Comparison of ENCODE assay signal across 30 cellular contexts in genomic region chr19:28539759-28540158, GRCh38.
DNase-seq lines count a peak whose midpoint lies in the region; ATAC-seq, FAIRE-seq and TF ChIP-seq lines count a peak whose summit lies in the region.
"Had no signal": no experiment of that assay in that cellular context is flagged by ENCODE, and none has a peak within 500 bp of the region (broad histone marks: within the 10 kb centered on the region; RNA-seq: fewer than 3 reads in every experiment).

No MANE protein-coding gene starts in this region.

- TF ChIP-seq CTCF in A549 (IDR thresholded peaks at IDR 0.05): no peak
- TF ChIP-seq CTCF in SU-DHL-6 (IDR thresholded peaks at IDR 0.05; ENCODE audit: insufficient read depth, low read length, poor library complexity, severe bottlenecking): no peak
- TF ChIP-seq CTCF in K562 (IDR thresholded peaks at IDR 0.05 in 2 of 3, conservative IDR thresholded peaks at IDR 0.05 in 1 of 3; ENCODE audit: insufficient read depth in 2 of 3, low read depth in 1 of 3, low read length in 3 of 3): no peak

- no peaks in the 10 kb centered on the region for H3K9me1 ChIP-seq in K562 (ENCODE audit: control insufficient read depth, insufficient read depth, low read length)

- H3K9me3 ChIP-seq in A549: peaks cover 4% of the 10 kb centered on the region; the same call in 1 of the 3 replicates
- peaks cover 16% of the 10 kb centered on the region; the same call in 1 of the 2 replicates for H3K9me3 ChIP-seq in SU-DHL-6 (ENCODE audit: insufficient read depth, low read length)
- no peaks in the 10 kb centered on the region for H3K9me3 ChIP-seq in K562 (replicated peaks; ENCODE audit: control insufficient read depth, insufficient read depth, low read depth, low read length)
- H3K9me3 ChIP-seq: BE2C had no signal

- H3K4me2 ChIP-seq in A549 (no peak overlapping the region), SU-DHL-6 (ENCODE audit: low read depth, low read length, poor library complexity, severe bottlenecking) (no peak overlapping the region), K562 (ENCODE audit: insufficient read depth, low read length) (no peak overlapping the region)
- H3K4me2 ChIP-seq: BLaER1; BLaER1 treated with 17β-estradiol and CSF1 and Interleukin-3, amounts not matched to agents 10 nM and 100 nM had no signal

- no TSS peak for BruUV-seq in K562 (replicated peaks; lab: Mats Ljungman, UMichigan)

- peaks cover 40% of the 10 kb centered on the region; the same call in 1 of the 2 replicates for H3F3A ChIP-seq in SU-DHL-6 (ENCODE audit: insufficient read depth)

- peak; percentile 61 for FAIRE-seq in A549 (lab: Jason Lieb, UNC)
- FAIRE-seq in K562 (lab: Jason Lieb, UNC): no peak
- FAIRE-seq: D721Med had no signal

- H3K79me2 ChIP-seq in SU-DHL-6 (ENCODE audit: insufficient read depth, low read length): no peaks in the 10 kb centered on the region
- H3K79me2 ChIP-seq in K562 (ENCODE audit: control insufficient read depth, insufficient read depth, low read length): peaks cover 94% of the 10 kb centered on the region

- H3K4me3 ChIP-seq in A549 (no peak overlapping the region), SU-DHL-6 (ENCODE audit: insufficient read depth, low read length, poor library complexity, severe bottlenecking) (no peak overlapping the region), K562 (peak overlapping the region; percentile 21; the same call in 1 of the 2 replicates)
- H3K4me3 ChIP-seq: BLaER1; BLaER1 treated with 17β-estradiol and CSF1 and Interleukin-3, amounts not matched to agents 10 nM and 100 nM had no signal

- no peak for TF ChIP-seq EP300 in A549 (IDR thresholded peaks at IDR 0.05)
- no peak for TF ChIP-seq EP300 in K562 (IDR thresholded peaks at IDR 0.05; ENCODE audit: low read length)

- H3K36me3 ChIP-seq in SU-DHL-6 (ENCODE audit: low read length): peaks cover 9% of the 10 kb centered on the region; the same call in 1 of the 2 replicates
- H3K36me3 ChIP-seq in K562 (ENCODE audit: control insufficient read depth, insufficient read depth, low read length): peaks cover 4% of the 10 kb centered on the region; the same call in 2 of the 3 replicates
- H3K36me3 ChIP-seq: BE2C; BLaER1; BLaER1 treated with 17β-estradiol and CSF1 and Interleukin-3, amounts not matched to agents 10 nM and 100 nM had no signal

- H3K27ac ChIP-seq in A549 (no peak overlapping the region), SU-DHL-6 (ENCODE audit: low read depth, low read length) (peak overlapping the region; percentile 31; the same call in 1 of the 2 replicates), K562 (ENCODE audit: extremely low read depth, low read depth, low read length) (peak overlapping the region; percentile 85; the same call in 2 of the 3 replicates)
- H3K27ac ChIP-seq: 22Rv1; BLaER1; BLaER1 treated with 17β-estradiol and CSF1 and Interleukin-3, amounts not matched to agents 10 nM and 100 nM; C4-2B had no signal

- intact Hi-C loops in K562 (cut with micrococcal nuclease): loop anchor here (2.0 kb wide), 1 partner anchor 13 kb away; no protein-coding TSS in a partner anchor

- CTCF ChIA-PET in A549 (lab: Yijun Ruan, JAX) (interaction anchor here (0.9 kb wide), 1 partner anchor 11 kb away, joined by 3 read pairs; no protein-coding TSS in a partner anchor), K562 (lab: Yijun Ruan, JAX; ENCODE audit: low intra/inter-chr PET ratio) (no interaction called here)

- H3K9me2 ChIP-seq in SU-DHL-6 (replicated peaks; ENCODE audit: insufficient read depth, low read length): no peaks in the 10 kb centered on the region

- in situ Hi-C loops in K562 (cut with MboI): loop anchor here (5.0 kb wide), 1 partner anchor 68 kb away; no protein-coding TSS in a partner anchor

- H3K9ac ChIP-seq in SU-DHL-6 (ENCODE audit: low read length) (no peak overlapping the region), K562 (ENCODE audit: insufficient read depth in 1 of 2, low read depth in 2 of 2, low read length in 2 of 2) (peak overlapping the region in 1 of 2 experiments; percentile 87; a peak in 2 of 4 replicates)
- H3K9ac ChIP-seq: BLaER1; BLaER1 treated with 17β-estradiol and CSF1 and Interleukin-3, amounts not matched to agents 10 nM and 100 nM had no signal

- H2AFZ ChIP-seq in SU-DHL-6 (ENCODE audit: low read depth, low read length, severe bottlenecking) (no peak overlapping the region), K562 (ENCODE audit: low read depth, low read length) (no peak overlapping the region)

- ATAC-seq in A549 (no peak), K562 (no peak)
- ATAC-seq: CD8-positive, alpha-beta T cell had no signal

- DNase-seq in A549 (ENCODE audit: low read depth in 1 of 2, low spot score in 1 of 2) (no peak), K562 (ENCODE audit: extremely low read depth in 1 of 4, low spot score in 3 of 4) (no peak), ecto neural progenitor cell (ENCODE audit: low spot score) (no peak), AML-193 (lab: John Stamatoyannopoulos, UW) (no peak), HPDE6-E6E7 (ENCODE audit: extremely low spot score) (no peak)
- DNase-seq: 8988T; ACHN; BE2C; C1 segment of cervical spinal cord; Caco-2; Calu3; CD4-positive, alpha-beta memory T cell; CD4-positive, alpha-beta T cell; CD4-positive, CD25-positive, alpha-beta regulatory T cell; CD8-positive, alpha-beta memory T cell; CD8-positive, alpha-beta T cell; COR-L47; DMS 273 treated with DMSO at 0.1 percent for 48 hours; DMS153; DMS53; DMS79; DMS79 treated with DMSO at 0.1 percent for 48 hours; DND-41; EL had no signal

- TF ChIP-seq POLR2A in A549 (IDR thresholded peaks at IDR 0.05; ENCODE audit: low read length) (no peak), K562 (conservative IDR thresholded peaks at IDR 0.05) (no peak)

- no peak for TF ChIP-seq RAD21 in A549 (conservative IDR thresholded peaks at IDR 0.05 in 1 of 2, IDR thresholded peaks at IDR 0.05 in 1 of 2)
- no peak for TF ChIP-seq RAD21 in K562 (CRISPR knock-in tag; conservative IDR thresholded peaks at IDR 0.05 in 1 of 2, IDR thresholded peaks at IDR 0.05 in 1 of 2)

- no peaks in the 10 kb centered on the region for H3K4me1 ChIP-seq in A549
- H3K4me1 ChIP-seq in K562 (replicated peaks in 1 of 2; ENCODE audit: control insufficient read depth in 2 of 2, insufficient read depth in 2 of 2, low read length in 2 of 2): peaks cover 0 to 3% of the 10 kb centered on the region in 2 experiments; a peak in 2 of 5 replicates
- H3K4me1 ChIP-seq: BE2C, Caco-2 had no signal

- no peaks in the 10 kb centered on the region for H4K20me1 ChIP-seq in SU-DHL-6 (ENCODE audit: low read depth, low read length)
- H4K20me1 ChIP-seq in K562 (replicated peaks; ENCODE audit: control insufficient read depth, insufficient read depth, low read length): no peaks in the 10 kb centered on the region
- H4K20me1 ChIP-seq: BLaER1; BLaER1 treated with 17β-estradiol and CSF1 and Interleukin-3, amounts not matched to agents 10 nM and 100 nM had no signal

- POLR2A ChIA-PET in A549 (lab: Yijun Ruan, JAX): no interaction called here
- POLR2A ChIA-PET in K562 (lab: Yijun Ruan, JAX): interaction anchor here (7.0 kb wide), 1 partner anchor 64 kb away, joined by 81 read pairs; no protein-coding TSS in a partner anchor

- no peaks in the 10 kb centered on the region for H3K27me3 ChIP-seq in SU-DHL-6 (ENCODE audit: low read length)
- H3K27me3 ChIP-seq in K562 (ENCODE audit: control insufficient read depth in 2 of 2, insufficient read depth in 2 of 2, low read length in 2 of 2): no peaks in the 10 kb centered on the region
- H3K27me3 ChIP-seq: BE2C; BLaER1; BLaER1 treated with 17β-estradiol and CSF1 and Interleukin-3, amounts not matched to agents 10 nM and 100 nM had no signal

TF ChIP-seq in A549, 52 proteins besides CTCF, POLR2A, EP300 and RAD21 (continues in another document):
- TF ChIP-seq FOXS1 (CRISPR knock-in tag; IDR thresholded peaks at IDR 0.05) (no peak), ZFP36 (IDR thresholded peaks at IDR 0.05; ENCODE audit: borderline replicate concordance, partially characterized antibody) (no peak), JUN (IDR thresholded peaks at IDR 0.05) (no peak), TFCP2L1 (CRISPR knock-in tag; IDR thresholded peaks at IDR 0.05) (no peak), ELK1 (IDR thresholded peaks at IDR 0.05; ENCODE audit: low read depth, low read length) (no peak)

TF ChIP-seq in K562, 482 proteins besides CTCF, POLR2A, EP300 and RAD21 (continues in another document):
- peak; percentile 40; the same call in 1 of the 2 replicates for TF ChIP-seq RAD51 (IDR thresholded peaks at IDR 0.05; ENCODE audit: borderline replicate concordance, low read depth)
- TF ChIP-seq PRDM10 (IDR thresholded peaks at IDR 0.05; ENCODE audit: partially characterized antibody): no peak

Comparison
In these comparisons a context has a peak if more than half of its experiments do, and no peak if none do; other contexts are left out.
1. H3K27ac ChIP-seq: peak in SU-DHL-6 (single experiment) and K562 (single experiment); none in A549 (0 of 2).